ENCODE assay signal across 19 cellular contexts in genomic region chr6:99808992-99809391, GRCh38.
A peak's percentile ranks its signal among the peaks of the same experiment; 100 is the strongest.
DNase-seq lines count a peak whose midpoint lies in the region; ATAC-seq, FAIRE-seq and TF ChIP-seq lines count a peak whose summit lies in the region.
"Had no signal": no experiment of that assay in that cellular context is flagged by ENCODE, and none has a peak within 500 bp of the region (broad histone marks: within the 10 kb centered on the region; RNA-seq: fewer than 3 reads in every experiment).

No MANE protein-coding gene starts in this region.

- H3K27me3 ChIP-seq in colonic mucosa (no peaks in the 10 kb centered on the region), mucosa of rectum (ENCODE audit: control insufficient read depth in 2 of 2, insufficient read depth in 2 of 2, low read length in 2 of 2) (no peaks in the 10 kb centered on the region), upper lobe of left lung (no peaks in the 10 kb centered on the region)

- H3K27ac ChIP-seq in A549: no peak overlapping the region
- H3K27ac ChIP-seq in colonic mucosa: peak overlapping the region; percentile 58
- peak overlapping the region; percentile 9 to 61 for H3K27ac ChIP-seq in mucosa of rectum (ENCODE audit: low read depth in 2 of 2, low read length in 2 of 2)
- H3K27ac ChIP-seq in upper lobe of left lung: no peak overlapping the region
- H3K27ac ChIP-seq: GM23248 had no signal

- H3K4me1 ChIP-seq in A549: no peaks in the 10 kb centered on the region
- H3K4me1 ChIP-seq in colonic mucosa: no peaks in the 10 kb centered on the region
- peaks cover 0 to 17% of the 10 kb centered on the region in 2 donors for H3K4me1 ChIP-seq in mucosa of rectum (ENCODE audit: control insufficient read depth in 2 of 2, insufficient read depth in 2 of 2, low read length in 2 of 2)
- no peaks in the 10 kb centered on the region for H3K4me1 ChIP-seq in upper lobe of left lung

- H3K4me3 ChIP-seq in A549: no peak overlapping the region
- H3K4me3 ChIP-seq in colonic mucosa: no peak overlapping the region
- H3K4me3 ChIP-seq in mucosa of rectum (ENCODE audit: low read length in 2 of 2): peak overlapping the region in 1 of 2 donors; percentile 2
- H3K4me3 ChIP-seq in upper lobe of left lung: no peak overlapping the region
- H3K4me3 ChIP-seq: GM23248 had no signal

- intact Hi-C loops in colonic mucosa (cut with DNase I): no loop called here

- FAIRE-seq in A549 (lab: Jason Lieb, UNC): no peak
- FAIRE-seq: G401.6, GM12892, GM19239, H1 had no signal

- no peak for TF ChIP-seq CTCF in A549 (IDR thresholded peaks at IDR 0.05)
- TF ChIP-seq CTCF in colonic mucosa (IDR thresholded peaks at IDR 0.05): no peak
- TF ChIP-seq CTCF in upper lobe of left lung (IDR thresholded peaks at IDR 0.05): no peak

- H3K4me2 ChIP-seq in A549: peak overlapping the region; percentile 28; the same call in 2 of the 3 replicates

- DNase-seq in A549 (ENCODE audit: low read depth in 1 of 2, low spot score in 1 of 2): no peak
- peak; percentile 34 for DNase-seq in colonic mucosa
- DNase-seq in activated CD4-positive, CD25-positive, alpha-beta regulatory T cell (lab: John Stamatoyannopoulos, UW): no peak
- DNase-seq in DMS153 (lab: John Stamatoyannopoulos, UW): no peak
- no peak for DNase-seq in upper lobe of left lung
- DNase-seq: 8988T; C1 segment of cervical spinal cord; Calu3; CD4-positive, alpha-beta memory T cell; COR-L47; DND-41; GM23248; H7; HCEC 1CT had no signal

- TF ChIP-seq EP300 in A549 (IDR thresholded peaks at IDR 0.05) (no peak), upper lobe of left lung (IDR thresholded peaks at IDR 0.05) (no peak)

- POLR2A ChIA-PET in A549 (lab: Yijun Ruan, JAX): no interaction called here

- H3K9me3 ChIP-seq in A549 (no peaks in the 10 kb centered on the region), colonic mucosa (no peaks in the 10 kb centered on the region), mucosa of rectum (ENCODE audit: control insufficient read depth in 2 of 2, low read length in 2 of 2) (no peaks in the 10 kb centered on the region), upper lobe of left lung (no peaks in the 10 kb centered on the region)

- H3K9ac ChIP-seq in colonic mucosa (ENCODE audit: low read depth in 2 of 2, low read length in 2 of 2): no peak overlapping the region
- no peak overlapping the region for H3K9ac ChIP-seq in mucosa of rectum (ENCODE audit: low read depth in 1 of 2, low read length in 2 of 2)
- H3K9ac ChIP-seq: GM23248 had no signal

- TF ChIP-seq RAD21 in A549 (conservative IDR thresholded peaks at IDR 0.05 in 1 of 2, IDR thresholded peaks at IDR 0.05 in 1 of 2): no peak

- no peaks in the 10 kb centered on the region for H3K36me3 ChIP-seq in colonic mucosa
- H3K36me3 ChIP-seq in mucosa of rectum (ENCODE audit: control insufficient read depth in 2 of 2, insufficient read depth in 2 of 2, low read length in 2 of 2): no peaks in the 10 kb centered on the region
- H3K36me3 ChIP-seq in upper lobe of left lung: no peaks in the 10 kb centered on the region

- ATAC-seq in A549 (no peak), upper lobe of left lung (ENCODE audit: low FRiP score in 2 of 2) (no peak)

- 48% methylated on average over 2 of the region's 2 CpGs for WGBS in A549 (ENCODE audit: missing lambda C conversion rate)
- 72 to 80% methylated on average over 2 of the region's 2 CpGs for WGBS in upper lobe of left lung, 2 donors

- CTCF ChIA-PET in A549 (lab: Yijun Ruan, JAX): interaction anchor here (1.4 to 1.5 kb wide), 2 partner anchors 14 to 63 kb away, joined by 3 to 6 read pairs; no protein-coding TSS in a partner anchor

- TF ChIP-seq POLR2A in A549 (IDR thresholded peaks at IDR 0.05; ENCODE audit: low read length): no peak
- no peak for TF ChIP-seq POLR2A in upper lobe of left lung (IDR thresholded peaks at IDR 0.05)

TF ChIP-seq in A549, 52 proteins besides CTCF, POLR2A, EP300 and RAD21:
- no peak for TF ChIP-seq TFCP2L1 (CRISPR knock-in tag; IDR thresholded peaks at IDR 0.05)
- no peak for TF ChIP-seq FOSB (CRISPR knock-in tag; IDR thresholded peaks at IDR 0.05)
TF ChIP-seq in A549: peak in this region for 0.

Comparison
In these comparisons a context has a peak if more than half of its experiments do, and no peak if none do; other contexts are left out.
1. H3K27ac ChIP-seq: peak in colonic mucosa (single experiment) and mucosa of rectum (2 of 2); none in A549 (0 of 2) and upper lobe of left lung (0 of 4).